Comparison of ENCODE assay signal across 27 cellular contexts in the genomic region with DNA sequence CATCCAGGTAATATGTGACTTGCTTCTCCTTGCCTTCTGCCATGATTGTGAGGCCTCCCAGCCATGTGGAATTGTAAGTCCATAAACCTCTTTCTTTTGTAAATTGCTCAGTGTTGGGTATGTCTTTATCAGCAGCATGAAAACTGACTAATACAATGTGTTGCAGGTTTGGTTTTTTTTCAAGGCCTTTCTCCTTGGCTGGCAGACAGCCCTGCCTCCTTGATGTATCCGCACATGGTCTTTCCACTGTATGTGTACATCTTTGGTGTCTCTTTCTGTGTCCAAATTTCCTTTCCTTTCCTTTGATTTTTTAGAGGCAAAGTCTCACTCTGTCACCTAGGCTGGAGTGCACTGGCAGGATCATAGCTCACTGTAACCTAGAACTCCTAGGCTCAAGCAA.
"Had no signal": no experiment of that assay in that cellular context is flagged by ENCODE, and none has a peak within 500 bp of the region (broad histone marks: within the 10 kb centered on the region; RNA-seq: fewer than 3 reads in every experiment).

No MANE protein-coding gene starts in this region.

- H3K4me3 ChIP-seq: stomach, suprapubic skin, thoracic aorta, thyroid gland, tibial artery, tibial nerve, transverse colon, upper lobe of left lung, upper lobe of right lung, uterus, vagina had no signal

- H3K36me3 ChIP-seq: stomach, suprapubic skin, thoracic aorta, thyroid gland, tibial artery, tibial nerve, transverse colon, upper lobe of left lung, upper lobe of right lung, uterus, vagina had no signal

- H3K9me3 Mint-ChIP-seq: stimulated activated memory B cell treated with anti-CD40 and anti-IgM and Interleukin-4, amounts not matched to agents 10 μg/mL and 1 μg/mL and 100 μg/mL, for 72 hours; stimulated activated naive B cell treated with anti-CD40 and anti-IgM and Interleukin-4, amounts not matched to agents 10 μg/mL and 1 μg/mL and 100 μg/mL, for 72 hours; type B pancreatic cell had no signal

- H3K36me3 Mint-ChIP-seq: stimulated activated effector memory CD8-positive, alpha-beta T cell treated with anti-CD3 and anti-CD28 coated beads, Interleukin-12 subunit alpha, Interleukin-12 subunit beta, amount 100 ng/mL, for 72 hours; stimulated activated memory B cell treated with anti-CD40 and anti-IgM and Interleukin-4, amounts not matched to agents 10 μg/mL and 1 μg/mL and 100 μg/mL, for 72 hours; stimulated activated naive B cell treated with anti-CD40 and anti-IgM and Interleukin-4, amounts not matched to agents 10 μg/mL and 1 μg/mL and 100 μg/mL, for 72 hours; type B pancreatic cell had no signal

- H3K27me3 ChIP-seq: stomach, suprapubic skin, thyroid gland, tibial artery, tibial nerve, transverse colon, upper lobe of left lung, upper lobe of right lung, uterus, vagina had no signal

- H3K4me3 Mint-ChIP-seq: stimulated activated effector memory CD8-positive, alpha-beta T cell treated with anti-CD3 and anti-CD28 coated beads, Interleukin-12 subunit alpha, Interleukin-12 subunit beta, amount 100 ng/mL, for 72 hours; stimulated activated memory B cell treated with anti-CD40 and anti-IgM and Interleukin-4, amounts not matched to agents 10 μg/mL and 1 μg/mL and 100 μg/mL, for 72 hours; stimulated activated naive B cell treated with anti-CD40 and anti-IgM and Interleukin-4, amounts not matched to agents 10 μg/mL and 1 μg/mL and 100 μg/mL, for 72 hours; stimulated activated naive CD8-positive, alpha-beta T cell treated with anti-CD3 and anti-CD28 coated beads, Interleukin-15, amount 100 ng/mL, for 72 hours; stimulated activated naive CD8-positive, alpha-beta T cell treated with anti-CD3 and anti-CD28 coated beads, Interleukin-15, Interleukin-2, amounts not matched to agents 100 ng/mL and 50 ng/mL, for 24 hours; type B pancreatic cell had no signal

- H3K4me1 ChIP-seq: stomach, suprapubic skin, thyroid gland, tibial nerve, transverse colon, upper lobe of left lung, upper lobe of right lung, uterus, vagina had no signal

- H3K27ac Mint-ChIP-seq: stimulated activated effector memory CD8-positive, alpha-beta T cell treated with anti-CD3 and anti-CD28 coated beads, Interleukin-12 subunit alpha, Interleukin-12 subunit beta, amount 100 ng/mL, for 72 hours; stimulated activated memory B cell treated with anti-CD40 and anti-IgM and Interleukin-4, amounts not matched to agents 10 μg/mL and 1 μg/mL and 100 μg/mL, for 72 hours; stimulated activated naive B cell treated with anti-CD40 and anti-IgM and Interleukin-4, amounts not matched to agents 10 μg/mL and 1 μg/mL and 100 μg/mL, for 72 hours; stimulated activated naive CD8-positive, alpha-beta T cell treated with anti-CD3 and anti-CD28 coated beads, Interleukin-15, amount 100 ng/mL, for 72 hours; stimulated activated naive CD8-positive, alpha-beta T cell treated with anti-CD3 and anti-CD28 coated beads, Interleukin-15, Interleukin-2, amounts not matched to agents 100 ng/mL and 50 ng/mL, for 24 hours; type B pancreatic cell had no signal

- H3K27me3 Mint-ChIP-seq: stimulated activated memory B cell treated with anti-CD40 and anti-IgM and Interleukin-4, amounts not matched to agents 10 μg/mL and 1 μg/mL and 100 μg/mL, for 72 hours; stimulated activated naive B cell treated with anti-CD40 and anti-IgM and Interleukin-4, amounts not matched to agents 10 μg/mL and 1 μg/mL and 100 μg/mL, for 72 hours; stimulated activated naive CD8-positive, alpha-beta T cell treated with anti-CD3 and anti-CD28 coated beads, Interleukin-15, amount 100 ng/mL, for 72 hours; stimulated activated naive CD8-positive, alpha-beta T cell treated with anti-CD3 and anti-CD28 coated beads, Interleukin-15, Interleukin-2, amounts not matched to agents 100 ng/mL and 50 ng/mL, for 24 hours; type B pancreatic cell had no signal

- H3K27ac ChIP-seq: stomach, suprapubic skin, thoracic aorta, thyroid gland, tibial artery, tibial nerve, transverse colon, upper lobe of left lung, upper lobe of right lung, uterus, vagina had no signal

- H3K4me1 Mint-ChIP-seq: stimulated activated effector memory CD8-positive, alpha-beta T cell treated with anti-CD3 and anti-CD28 coated beads, Interleukin-12 subunit alpha, Interleukin-12 subunit beta, amount 100 ng/mL, for 72 hours; stimulated activated memory B cell treated with anti-CD40 and anti-IgM and Interleukin-4, amounts not matched to agents 10 μg/mL and 1 μg/mL and 100 μg/mL, for 72 hours; stimulated activated naive B cell treated with anti-CD40 and anti-IgM and Interleukin-4, amounts not matched to agents 10 μg/mL and 1 μg/mL and 100 μg/mL, for 72 hours; stimulated activated naive CD8-positive, alpha-beta T cell treated with anti-CD3 and anti-CD28 coated beads, Interleukin-15, amount 100 ng/mL, for 72 hours had no signal

- DNase-seq: stimulated activated CD4-positive, alpha-beta T cell treated with anti-CD3 and anti-CD28 coated beads, Interleukin-2, amount 100 ng/mL, for 48 hours; stimulated activated CD4-positive, alpha-beta T cell treated with anti-CD3 and anti-CD28 coated beads, Interleukin-4, amount 100 ng/mL, for 1 hour; stimulated activated CD4-positive, alpha-beta T cell treated with anti-CD3 and anti-CD28 coated beads, Interleukin-4, amount 100 ng/mL, for 24 hours; stimulated activated CD4-positive, alpha-beta T cell treated with anti-CD3 and anti-CD28 coated beads, Interleukin-4, amount 100 ng/mL, for 4 hours; stimulated activated CD8-positive, alpha-beta memory T cell treated with anti-CD3 and anti-CD28 coated beads, Interleukin-4, amount 100 ng/mL, for 48 hours; stimulated activated naive B cell treated with anti-CD40 and anti-IgM and Interleukin-4, amounts not matched to agents 10 μg/mL and 1 μg/mL and 100 μg/mL, for 72 hours; stimulated activated naive CD4-positive, alpha-beta T cell; stimulated activated naive CD4-positive, alpha-beta T cell treated with Interleukin-2 at 50 U/mL for 16 hours; stimulated activated naive CD8-positive, alpha-beta T cell treated with anti-CD3 and anti-CD28 coated beads, Interleukin-15, amount 100 ng/mL, for 72 hours; stimulated activated naive CD8-positive, alpha-beta T cell treated with anti-CD3 and anti-CD28 coated beads, Interleukin-15, Interleukin-2, amounts not matched to agents 100 U/mL and 50 U/mL, for 24 hours; stomach; substantia nigra; thyroid gland; tibial artery; transverse colon; trophoblast cell; upper lobe of left lung; upper lobe of right lung; uterus had no signal

- H3K9me3 ChIP-seq: stomach, suprapubic skin, thoracic aorta, thyroid gland, tibial artery, tibial nerve, transverse colon, upper lobe of left lung, upper lobe of right lung, uterus, vagina had no signal
